ENCODE assay signal across 25 cellular contexts in the genomic region with DNA sequence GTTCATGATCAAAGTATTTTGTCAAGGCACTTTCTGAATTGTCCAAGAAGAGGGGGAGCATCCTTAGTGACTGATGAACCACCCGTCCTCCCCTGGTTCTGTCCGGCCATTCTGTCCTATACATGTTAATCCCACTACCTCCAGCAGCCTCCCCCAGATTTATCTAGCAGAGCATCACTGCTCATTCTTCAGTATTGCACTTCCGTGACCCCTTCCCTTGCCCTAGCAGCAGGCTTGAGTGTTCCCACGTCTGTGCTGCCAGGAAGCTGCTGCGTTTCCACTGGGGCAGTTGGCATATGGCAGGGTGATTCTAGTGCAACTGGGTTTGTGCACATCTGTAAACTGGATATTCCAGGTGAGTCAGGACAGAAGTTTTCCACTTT. TPM values are rescaled to one million over a fixed set of nuclear protein-coding genes. Genes with fewer than 3 reads are reported as not detected.
"Had no signal": no experiment of that assay in that cellular context is flagged by ENCODE, and none has a peak within 500 bp of the region (broad histone marks: within the 10 kb centered on the region; RNA-seq: fewer than 3 reads in every experiment).

No MANE protein-coding gene starts in this region.

- H3K4me3 Mint-ChIP-seq: activated CD4-positive, alpha-beta memory T cell treated with anti-CD3 and anti-CD28 coated beads for 36 hours; activated CD4-positive, alpha-beta T cell treated with anti-CD3 and anti-CD28 coated beads, Interleukin-2, amount 10 ng/mL, durations not matched to agents 7 days and 5 days; activated naive CD8-positive, alpha-beta T cell treated with anti-CD3 and anti-CD28 coated beads, Interleukin-2, amount 10 ng/mL, durations not matched to agents 7 days and 5 days; activated T-cell treated with anti-CD3 and anti-CD28 coated beads, Interleukin-2, amount 50 U/mL, for 72 hours had no signal

- H3K9me3 Mint-ChIP-seq: activated CD4-positive, alpha-beta memory T cell treated with anti-CD3 and anti-CD28 coated beads for 36 hours; activated CD4-positive, alpha-beta T cell treated with anti-CD3 and anti-CD28 coated beads, Interleukin-2, amount 10 ng/mL, durations not matched to agents 7 days and 5 days; activated naive CD8-positive, alpha-beta T cell treated with anti-CD3 and anti-CD28 coated beads, Interleukin-2, amount 10 ng/mL, durations not matched to agents 7 days and 5 days; activated T-cell treated with anti-CD3 and anti-CD28 coated beads, Interleukin-2, amount 50 U/mL, for 72 hours; activated T-helper 2 cell treated with anti-CD3 and anti-CD28 coated beads, Interferon-gamma antibody, Interleukin-2, Interleukin-4, amounts not matched to agents 10 μg/mL and 5 μg/mL and 100 μg/mL, durations not matched to agents 14 hours and 24 hours and 36 hours had no signal

- H3K4me2 ChIP-seq: SK-N-SH had no signal

- H3K9ac ChIP-seq: SK-N-SH had no signal

- H3K4me3 ChIP-seq: adrenal gland, breast epithelium, SJCRH30 had no signal

- H3K9me3 ChIP-seq: adrenal gland, breast epithelium, SJCRH30, SK-N-SH had no signal

- DNase-seq: activated CD4-positive, alpha-beta memory T cell treated with anti-CD3 and anti-CD28 coated beads for 36 hours; activated CD4-positive, alpha-beta T cell treated with anti-CD3 and anti-CD28 coated beads, Interleukin-2, amount 10 ng/mL, durations not matched to agents 7 days and 5 days; activated CD4-positive, CD25-positive, alpha-beta regulatory T cell; activated naive CD4-positive, alpha-beta T cell treated with anti-CD3 and anti-CD28 coated beads, Interleukin-2, amount 50 U/mL, for 16 hours; activated naive CD8-positive, alpha-beta T cell treated with anti-CD3 and anti-CD28 coated beads, Interleukin-2, amount 10 ng/mL, durations not matched to agents 7 days and 5 days; activated T-cell treated with anti-CD3 and anti-CD28 coated beads for 4 hours; activated T-cell treated with anti-CD3 and anti-CD28 coated beads, Interleukin-2, amount 50 U/mL, for 72 hours; adrenal gland; caudate nucleus; Kasumi-1; NCI-H1092; NCI-H1930; NCI-H2171; NCI-H2227 treated with DMSO at 0.1 percent for 48 hours; NCI-H446 treated with DMSO at 0.1 percent for 48 hours; NCI-H524 treated with DMSO at 0.1 percent for 48 hours; NCI-H748 treated with DMSO at 0.1 percent for 48 hours; Right ventricle myocardium superior; SK-N-SH; T-helper 1 cell had no signal

- H3K27ac ChIP-seq: adrenal gland, breast epithelium, SJCRH30, VCaP had no signal

- H3K27ac Mint-ChIP-seq: activated CD4-positive, alpha-beta memory T cell treated with anti-CD3 and anti-CD28 coated beads for 36 hours; activated CD4-positive, alpha-beta T cell treated with anti-CD3 and anti-CD28 coated beads, Interleukin-2, amount 10 ng/mL, durations not matched to agents 7 days and 5 days; activated naive CD8-positive, alpha-beta T cell treated with anti-CD3 and anti-CD28 coated beads, Interleukin-2, amount 10 ng/mL, durations not matched to agents 7 days and 5 days; activated T-cell treated with anti-CD3 and anti-CD28 coated beads, Interleukin-2, amount 50 U/mL, for 72 hours; activated T-helper 2 cell treated with anti-CD3 and anti-CD28 coated beads, Interferon-gamma antibody, Interleukin-2, Interleukin-4, amounts not matched to agents 10 μg/mL and 5 μg/mL and 100 μg/mL, durations not matched to agents 14 hours and 24 hours and 36 hours had no signal

- H3K36me3 ChIP-seq: adrenal gland, breast epithelium, SJCRH30 had no signal

- H3K36me3 Mint-ChIP-seq: activated CD4-positive, alpha-beta memory T cell treated with anti-CD3 and anti-CD28 coated beads for 36 hours; activated naive CD8-positive, alpha-beta T cell treated with anti-CD3 and anti-CD28 coated beads, Interleukin-2, amount 10 ng/mL, durations not matched to agents 7 days and 5 days had no signal

- H3K27me3 ChIP-seq: SJCRH30 had no signal

- ATAC-seq: activated T-cell treated with anti-CD3 and anti-CD28 coated beads, Interleukin-2, amount 50 U/mL, for 72 hours had no signal

RNA-seq across cellular contexts. Expression of gene GLDC, which starts 4.5 kb away (rescaled TPM):
- total RNA-seq: activated naive CD8-positive, alpha-beta T cell treated with anti-CD3 and anti-CD28 coated beads, Interleukin-2, amount 10 ng/mL, durations not matched to agents 7 days and 5 days; OCI-LY7; Right ventricle myocardium superior; SJCRH30 had no signal
